Comparison of ENCODE assay signal across 8 cellular contexts in the genomic region with DNA sequence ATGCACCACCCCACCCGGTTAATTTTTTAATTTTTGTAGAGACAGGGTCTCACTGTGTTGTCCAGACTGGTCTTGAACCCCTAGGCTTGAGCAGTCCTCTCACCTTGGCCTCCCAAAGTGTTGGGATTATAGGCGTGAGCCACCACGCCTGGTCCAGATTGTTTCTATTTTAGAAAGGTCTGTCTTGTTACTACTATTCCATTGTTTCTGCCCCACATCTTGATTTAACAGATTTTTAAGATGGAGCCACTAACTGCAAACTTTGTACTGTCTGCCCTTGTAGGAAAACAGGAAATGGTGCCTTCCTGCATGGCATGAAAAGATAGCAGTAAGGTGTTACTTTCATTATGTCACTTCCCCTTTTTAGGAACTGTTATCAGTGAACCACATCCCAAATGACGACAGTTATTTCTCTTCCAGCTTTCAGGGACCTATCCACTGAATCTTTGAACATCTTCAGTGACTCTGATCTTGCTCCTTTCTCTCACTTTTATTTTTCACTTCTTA. TPM values are rescaled to one million over a fixed set of nuclear protein-coding genes. Genes with fewer than 3 reads are reported as not detected.
DNase-seq lines count a peak whose midpoint lies in the region; ATAC-seq and TF ChIP-seq lines count a peak whose summit lies in the region.

No MANE protein-coding gene starts in this region.

- H3K4me2 ChIP-seq in BLaER1 treated with 17β-estradiol and CSF1 and Interleukin-3, amounts not matched to agents 10 nM and 100 nM: peak overlapping the region; percentile 68 to 84 (median 71)

- no peaks in the 10 kb centered on the region for H3K27me3 Mint-ChIP-seq in WTC11 (ENCODE audit: low read depth)

- DNase-seq in WTC11 (ENCODE audit: low spot score) (no peak), BE2C (no peak), glomerular visceral epithelial cell (ENCODE audit: extremely low spot score) (no peak), omental fat pad (ENCODE audit: low spot score) (no peak), vagina (ENCODE audit: extremely low spot score in 2 of 2) (no peak)

- intact Hi-C loops in vagina (cut with DNase I): no loop called here

- H3K27ac ChIP-seq in BLaER1 treated with 17β-estradiol and CSF1 and Interleukin-3, amounts not matched to agents 10 nM and 100 nM: peak overlapping the region in 10 of 11 experiments; percentile 39 to 88 (median 80); a peak in 20 of 22 replicates
- H3K27ac ChIP-seq in vagina: no peak overlapping the region

- peak overlapping the region in 8 of 11 experiments; percentile 26 to 67 (median 58); a peak in 12 of 22 replicates for H3K9ac ChIP-seq in BLaER1 treated with 17β-estradiol and CSF1 and Interleukin-3, amounts not matched to agents 10 nM and 100 nM

- H3K9me3 Mint-ChIP-seq in WTC11: no peaks in the 10 kb centered on the region

- peaks cover 0 to 18% (median 4%) of the 10 kb centered on the region in 11 experiments; a peak in 5 of 22 replicates for H3K9me3 ChIP-seq in BLaER1 treated with 17β-estradiol and CSF1 and Interleukin-3, amounts not matched to agents 10 nM and 100 nM (replicated peaks in 1 of 11)
- H3K9me3 ChIP-seq in BE2C (no peaks in the 10 kb centered on the region), vagina (no peaks in the 10 kb centered on the region)

- no peaks in the 10 kb centered on the region for H4K20me1 ChIP-seq in BLaER1 treated with 17β-estradiol and CSF1 and Interleukin-3, amounts not matched to agents 10 nM and 100 nM

- peaks cover 52% of the 10 kb centered on the region for H3K36me3 Mint-ChIP-seq in WTC11

- H3K27ac Mint-ChIP-seq in WTC11: peak overlapping the region; percentile 15; the same call in 1 of the 2 replicates

- H3K4me3 Mint-ChIP-seq in WTC11: no peak overlapping the region

- no peaks in the 10 kb centered on the region for H3K27me3 ChIP-seq in BLaER1 treated with 17β-estradiol and CSF1 and Interleukin-3, amounts not matched to agents 10 nM and 100 nM
- no peaks in the 10 kb centered on the region for H3K27me3 ChIP-seq in BE2C
- no peaks in the 10 kb centered on the region for H3K27me3 ChIP-seq in vagina

- CTCF ChIA-PET in WTC11 (lab: Charles Lee): no interaction called here

- peaks cover 9% of the 10 kb centered on the region for H3K4me1 Mint-ChIP-seq in WTC11

- H3K4me3 ChIP-seq in BLaER1 treated with 17β-estradiol and CSF1 and Interleukin-3, amounts not matched to agents 10 nM and 100 nM: peak overlapping the region in 3 of 10 experiments; percentile 6 to 33 (median 25); a peak in 3 of 20 replicates
- H3K4me3 ChIP-seq in BE2C (ENCODE audit: low read depth, low read length) (no peak overlapping the region), vagina (no peak overlapping the region)

- peaks cover 14 to 38% (median 26%) of the 10 kb centered on the region in 10 experiments for H3K4me1 ChIP-seq in BLaER1 treated with 17β-estradiol and CSF1 and Interleukin-3, amounts not matched to agents 10 nM and 100 nM
- H3K4me1 ChIP-seq in BE2C (no peaks in the 10 kb centered on the region), vagina (no peaks in the 10 kb centered on the region)

- TF ChIP-seq CTCF in WTC11 (IDR thresholded peaks at IDR 0.05): no peak
- no peak for TF ChIP-seq CTCF in BE2C (IDR thresholded peaks at IDR 0.05; ENCODE audit: low read depth, low read length)
- no peak for TF ChIP-seq CTCF in omental fat pad (IDR thresholded peaks at IDR 0.05)
- no peak for TF ChIP-seq CTCF in vagina (IDR thresholded peaks at IDR 0.05)

- no peak for TF ChIP-seq POLR2A in vagina (IDR thresholded peaks at IDR 0.05)

- peak; percentile 95 for ATAC-seq in GM19395 (IDR thresholded peaks at IDR 0.05; ENCODE audit: unreplicated experiment)
- ATAC-seq in HG03196 (IDR thresholded peaks at IDR 0.05; ENCODE audit: unreplicated experiment): peak; percentile 76
- ATAC-seq in WTC11: no peak
- ATAC-seq in omental fat pad (ENCODE audit: low FRiP score): no peak

- POLR2A ChIA-PET in WTC11 (lab: Charles Lee): no interaction called here

- peaks cover 60 to 93% (median 78%) of the 10 kb centered on the region in 11 experiments for H3K36me3 ChIP-seq in BLaER1 treated with 17β-estradiol and CSF1 and Interleukin-3, amounts not matched to agents 10 nM and 100 nM
- H3K36me3 ChIP-seq in BE2C (peaks cover 66% of the 10 kb centered on the region), vagina (peaks cover 0 to 30% of the 10 kb centered on the region in 2 donors)

TF ChIP-seq in WTC11, 78 proteins besides CTCF, POLR2A, EP300 and RAD21 (continues in another document):
- TF ChIP-seq, protein P1, sequence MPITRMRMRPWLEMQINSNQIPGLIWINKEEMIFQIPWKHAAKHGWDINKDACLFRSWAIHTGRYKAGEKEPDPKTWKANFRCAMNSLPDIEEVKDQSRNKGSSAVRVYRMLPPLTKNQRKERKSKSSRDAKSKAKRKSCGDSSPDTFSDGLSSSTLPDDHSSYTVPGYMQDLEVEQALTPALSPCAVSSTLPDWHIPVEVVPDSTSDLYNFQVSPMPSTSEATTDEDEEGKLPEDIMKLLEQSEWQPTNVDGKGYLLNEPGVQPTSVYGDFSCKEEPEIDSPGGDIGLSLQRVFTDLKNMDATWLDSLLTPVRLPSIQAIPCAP (CRISPR knock-in tag; IDR thresholded peaks at IDR 0.05): no peak
- TF ChIP-seq ZNF219 (CRISPR knock-in tag; IDR thresholded peaks at IDR 0.05; ENCODE audit: borderline replicate concordance) (no peak), GABPB1 (CRISPR knock-in tag; IDR thresholded peaks at IDR 0.05) (no peak), CREM (CRISPR knock-in tag; IDR thresholded peaks at IDR 0.05) (no peak), CREB1 (CRISPR knock-in tag; IDR thresholded peaks at IDR 0.05) (no peak), ESRRA (CRISPR knock-in tag; IDR thresholded peaks at IDR 0.05; ENCODE audit: borderline replicate concordance) (no peak), RORB (CRISPR knock-in tag; IDR thresholded peaks at IDR 0.05) (no peak)
- TF ChIP-seq, protein P2, sequence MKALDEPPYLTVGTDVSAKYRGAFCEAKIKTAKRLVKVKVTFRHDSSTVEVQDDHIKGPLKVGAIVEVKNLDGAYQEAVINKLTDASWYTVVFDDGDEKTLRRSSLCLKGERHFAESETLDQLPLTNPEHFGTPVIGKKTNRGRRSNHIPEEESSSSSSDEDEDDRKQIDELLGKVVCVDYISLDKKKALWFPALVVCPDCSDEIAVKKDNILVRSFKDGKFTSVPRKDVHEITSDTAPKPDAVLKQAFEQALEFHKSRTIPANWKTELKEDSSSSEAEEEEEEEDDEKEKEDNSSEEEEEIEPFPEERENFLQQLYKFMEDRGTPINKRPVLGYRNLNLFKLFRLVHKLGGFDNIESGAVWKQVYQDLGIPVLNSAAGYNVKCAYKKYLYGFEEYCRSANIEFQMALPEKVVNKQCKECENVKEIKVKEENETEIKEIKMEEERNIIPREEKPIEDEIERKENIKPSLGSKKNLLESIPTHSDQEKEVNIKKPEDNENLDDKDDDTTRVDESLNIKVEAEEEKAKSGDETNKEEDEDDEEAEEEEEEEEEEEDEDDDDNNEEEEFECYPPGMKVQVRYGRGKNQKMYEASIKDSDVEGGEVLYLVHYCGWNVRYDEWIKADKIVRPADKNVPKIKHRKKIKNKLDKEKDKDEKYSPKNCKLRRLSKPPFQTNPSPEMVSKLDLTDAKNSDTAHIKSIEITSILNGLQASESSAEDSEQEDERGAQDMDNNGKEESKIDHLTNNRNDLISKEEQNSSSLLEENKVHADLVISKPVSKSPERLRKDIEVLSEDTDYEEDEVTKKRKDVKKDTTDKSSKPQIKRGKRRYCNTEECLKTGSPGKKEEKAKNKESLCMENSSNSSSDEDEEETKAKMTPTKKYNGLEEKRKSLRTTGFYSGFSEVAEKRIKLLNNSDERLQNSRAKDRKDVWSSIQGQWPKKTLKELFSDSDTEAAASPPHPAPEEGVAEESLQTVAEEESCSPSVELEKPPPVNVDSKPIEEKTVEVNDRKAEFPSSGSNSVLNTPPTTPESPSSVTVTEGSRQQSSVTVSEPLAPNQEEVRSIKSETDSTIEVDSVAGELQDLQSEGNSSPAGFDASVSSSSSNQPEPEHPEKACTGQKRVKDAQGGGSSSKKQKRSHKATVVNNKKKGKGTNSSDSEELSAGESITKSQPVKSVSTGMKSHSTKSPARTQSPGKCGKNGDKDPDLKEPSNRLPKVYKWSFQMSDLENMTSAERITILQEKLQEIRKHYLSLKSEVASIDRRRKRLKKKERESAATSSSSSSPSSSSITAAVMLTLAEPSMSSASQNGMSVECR (CRISPR knock-in tag; IDR thresholded peaks at IDR 0.05; ENCODE audit: borderline replicate concordance): no peak
- TF ChIP-seq, protein P3, sequence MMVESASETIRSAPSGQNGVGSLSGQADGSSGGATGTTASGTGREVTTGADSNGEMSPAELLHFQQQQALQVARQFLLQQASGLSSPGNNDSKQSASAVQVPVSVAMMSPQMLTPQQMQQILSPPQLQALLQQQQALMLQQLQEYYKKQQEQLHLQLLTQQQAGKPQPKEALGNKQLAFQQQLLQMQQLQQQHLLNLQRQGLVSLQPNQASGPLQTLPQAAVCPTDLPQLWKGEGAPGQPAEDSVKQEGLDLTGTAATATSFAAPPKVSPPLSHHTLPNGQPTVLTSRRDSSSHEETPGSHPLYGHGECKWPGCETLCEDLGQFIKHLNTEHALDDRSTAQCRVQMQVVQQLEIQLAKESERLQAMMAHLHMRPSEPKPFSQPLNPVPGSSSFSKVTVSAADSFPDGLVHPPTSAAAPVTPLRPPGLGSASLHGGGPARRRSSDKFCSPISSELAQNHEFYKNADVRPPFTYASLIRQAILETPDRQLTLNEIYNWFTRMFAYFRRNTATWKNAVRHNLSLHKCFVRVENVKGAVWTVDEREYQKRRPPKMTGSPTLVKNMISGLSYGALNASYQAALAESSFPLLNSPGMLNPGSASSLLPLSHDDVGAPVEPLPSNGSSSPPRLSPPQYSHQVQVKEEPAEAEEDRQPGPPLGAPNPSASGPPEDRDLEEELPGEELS (CRISPR knock-in tag; IDR thresholded peaks at IDR 0.05): no peak

RNA-seq across cellular contexts. Expression of a gene that starts 23.2 kb away (rescaled TPM):
- total RNA-seq in WTC11 (2021) (173 to 223 TPM (median 185 TPM) in 3 replicates), omental fat pad (100 to 1,000 TPM; 106 to 281 (median 127) TPM), vagina (148 TPM)
- 83.7 TPM for polyA plus RNA-seq in BE2C (2012; ENCODE audit: insufficient read depth, insufficient read length, low read depth)

RNA-seq across cellular contexts. Expression of a gene that starts 23.4 kb away (rescaled TPM):
- total RNA-seq in WTC11 (2021): 24.5 to 25.4 TPM (median 25.3 TPM) in 3 replicates
- polyA plus RNA-seq in BE2C (2012; ENCODE audit: insufficient read depth, insufficient read length, low read depth): 27.2 TPM
- total RNA-seq in omental fat pad: 10 to 100 TPM; 17.3 to 50.8 (median 41.5) TPM
- total RNA-seq in vagina: 19.4 TPM

RNA-seq across cellular contexts. Expression of a gene that starts 56.6 kb away (rescaled TPM):
- total RNA-seq in WTC11 (2021): 14.7 to 15.9 TPM (median 14.8 TPM) in 3 replicates
- 6.7 TPM for polyA plus RNA-seq in BE2C (2012; ENCODE audit: insufficient read depth, insufficient read length, low read depth)
- total RNA-seq in omental fat pad: 10 to 100 TPM in 3 of 4 donors, 1 to 10 TPM in 1; 7.3 to 21.0 (median 12.4) TPM
- 12.8 TPM for total RNA-seq in vagina

Comparison
In these comparisons a context has a peak if more than half of its experiments do, and no peak if none do; other contexts are left out.
1. ATAC-seq: peak in GM19395 (single experiment) and HG03196 (single experiment); none in WTC11 (single experiment) and omental fat pad (single experiment).